In the genomic region with DNA sequence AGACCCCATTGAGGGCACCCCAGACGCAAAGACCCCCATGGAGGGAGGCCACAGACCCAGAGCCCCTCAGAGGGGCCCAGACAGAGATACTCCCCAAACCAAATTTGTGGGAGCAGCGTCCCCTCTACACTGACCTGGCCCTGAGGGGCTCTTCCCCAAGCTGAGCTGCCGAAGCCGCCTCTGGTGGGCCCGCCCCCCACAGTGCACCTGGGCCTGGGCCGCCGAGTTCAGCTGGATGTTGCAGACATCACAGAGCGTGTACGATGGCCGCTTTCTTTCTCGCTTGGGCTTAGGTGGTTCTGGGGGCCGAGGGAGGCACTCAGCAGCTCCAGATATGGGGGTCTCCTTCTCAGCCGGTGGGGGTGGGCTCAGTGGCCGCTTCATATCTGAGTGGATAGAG, we compare ENCODE assay signal across 18 cellular contexts. TPM values are rescaled to one million over a fixed set of nuclear protein-coding genes. Genes with fewer than 3 reads are reported as not detected.
"Had no signal": no experiment of that assay in that cellular context is flagged by ENCODE, and none has a peak within 500 bp of the region (broad histone marks: within the 10 kb centered on the region; RNA-seq: fewer than 3 reads in every experiment).

No MANE protein-coding gene starts in this region.

- H3K36me3 Mint-ChIP-seq: naive thymus-derived CD4-positive, alpha-beta T cell had no signal

- H3K4me3 ChIP-seq: esophagus squamous epithelium, gastroesophageal sphincter, ovary, smooth muscle cell, stomach, thoracic aorta had no signal

- H3K9me3 Mint-ChIP-seq: nephron progenitor cell had no signal

- H3K36me3 ChIP-seq: esophagus squamous epithelium, gastroesophageal sphincter, ovary, stomach, thoracic aorta had no signal

- H3K27ac ChIP-seq: esophagus squamous epithelium, gastroesophageal sphincter, ovary, stomach, thoracic aorta had no signal

- H3K9me3 ChIP-seq: esophagus squamous epithelium, gastroesophageal sphincter, ovary, stomach, thoracic aorta had no signal

- H3K4me1 ChIP-seq: gastroesophageal sphincter, stomach had no signal

- H3K27me3 ChIP-seq: ovary had no signal

- H3K4me2 ChIP-seq: smooth muscle cell had no signal

- DNase-seq: esophagus squamous epithelium; foreskin fibroblast; glutamatergic neuron; islet precursor cell; mammary epithelial cell; naive thymus-derived CD4-positive, alpha-beta T cell; nephron progenitor cell; ovary; right cardiac atrium; stimulated activated CD4-positive, alpha-beta T cell treated with anti-CD3 and anti-CD28 coated beads, Interleukin-2, amount 100 ng/mL, for 48 hours; stomach; substantia nigra; trophoblast cell had no signal

RNA-seq across cellular contexts. Expression of gene ZNF385C, which starts 35.6 kb away (rescaled TPM):
- total RNA-seq: epithelial cell of proximal tubule, gastroesophageal sphincter, mesenteric fat pad, thoracic aorta had no signal
